Comparison of ENCODE assay signal across 20 cellular contexts in genomic region chr9:93496285-93496684, GRCh38. TPM values are rescaled to one million over a fixed set of nuclear protein-coding genes. Genes with fewer than 3 reads are reported as not detected.
A peak's percentile ranks its signal among the peaks of the same experiment; 100 is the strongest.
DNase-seq lines count a peak whose midpoint lies in the region; ATAC-seq, FAIRE-seq and TF ChIP-seq lines count a peak whose summit lies in the region.
"Had no signal": no experiment of that assay in that cellular context is flagged by ENCODE, and none has a peak within 500 bp of the region (broad histone marks: within the 10 kb centered on the region; RNA-seq: fewer than 3 reads in every experiment).

No MANE protein-coding gene starts in this region.

- H3K4me2 ChIP-seq in astrocyte (ENCODE audit: low read length) = no peak overlapping the region
- H3K4me2 ChIP-seq: KMS-11 had no signal

- WGBS in prostate gland = 75% methylated on average over 3 of the region's 3 CpGs

- TF ChIP-seq POLR2A in prostate gland (IDR thresholded peaks at IDR 0.05) = no peak

- peaks cover 48 to 51% of the 10 kb centered on the region in 2 donors for H3K4me1 Mint-ChIP-seq in natural killer cell
- peaks cover 43 to 45% of the 10 kb centered on the region in 2 donors for H3K4me1 Mint-ChIP-seq in natural killer cell treated with Interleukin-12 subunit alpha and Interleukin-12 subunit beta and Interleukin-15 and Interleukin-18, amount 100 ng/mL, for 72 hours (ENCODE audit: low read depth in 2 of 2)
- H3K4me1 Mint-ChIP-seq in astrocyte (ENCODE audit: low read depth, unreplicated experiment) = peaks cover 5% of the 10 kb centered on the region
- H3K4me1 Mint-ChIP-seq in stimulated activated effector memory CD8-positive, alpha-beta T cell treated with anti-CD3 and anti-CD28 coated beads, Interleukin-12 subunit alpha, Interleukin-12 subunit beta, amount 100 ng/mL, for 72 hours = peaks cover 50% of the 10 kb centered on the region

- in situ Hi-C loops in KBM-7 (cut with MboI; ENCODE audit: low pct_unique_long_range_greater_than_20kb, low sequenced_read_pairs) = no loop called here

- DNase-seq in natural killer cell = no peak
- no peak for DNase-seq in natural killer cell treated with Interleukin-12 subunit alpha and Interleukin-12 subunit beta and Interleukin-15 and Interleukin-18, amount 100 ng/mL, for 72 hours (ENCODE audit: low spot score)
- no peak for DNase-seq in astrocyte (ENCODE audit: low read depth)
- peak; percentile 29 to 65 for DNase-seq in foreskin keratinocyte
- DNase-seq in stimulated activated effector memory CD8-positive, alpha-beta T cell treated with anti-CD3 and anti-CD28 coated beads, Interleukin-12 subunit alpha, Interleukin-12 subunit beta, amount 100 ng/mL, for 72 hours (ENCODE audit: low spot score in 2 of 2) = no peak
- no peak for DNase-seq in KBM-7
- no peak for DNase-seq in prostate gland (ENCODE audit: low spot score)
- DNase-seq: COR-L47, DMS79, NCI-H1105, NCI-H146, NCI-H2029, NCI-H526, Peyer's patch had no signal

- intact Hi-C loops in natural killer cell (cut with micrococcal nuclease) (no loop called here), prostate gland (cut with DNase I) (no loop called here)

- H3K27ac ChIP-seq in astrocyte (ENCODE audit: low read depth, low read length) = no peak overlapping the region
- no peak overlapping the region for H3K27ac ChIP-seq in foreskin keratinocyte
- no peak overlapping the region for H3K27ac ChIP-seq in prostate gland
- H3K27ac ChIP-seq: KMS-11, Peyer's patch, SJSA1 had no signal

- H3K36me3 Mint-ChIP-seq in natural killer cell (no peaks in the 10 kb centered on the region), astrocyte (ENCODE audit: low read depth, unreplicated experiment) (peaks cover 34% of the 10 kb centered on the region)
- H3K36me3 Mint-ChIP-seq in natural killer cell treated with Interleukin-12 subunit alpha and Interleukin-12 subunit beta and Interleukin-15 and Interleukin-18, amount 100 ng/mL, for 72 hours = peaks cover 22% of the 10 kb centered on the region
- H3K36me3 Mint-ChIP-seq in stimulated activated effector memory CD8-positive, alpha-beta T cell treated with anti-CD3 and anti-CD28 coated beads, Interleukin-12 subunit alpha, Interleukin-12 subunit beta, amount 100 ng/mL, for 72 hours = peaks cover 71% of the 10 kb centered on the region

- peaks cover 81% of the 10 kb centered on the region for H3K79me2 ChIP-seq in astrocyte (ENCODE audit: insufficient read depth, low read length)

- H3K4me3 ChIP-seq in astrocyte (ENCODE audit: insufficient read depth, low read depth, low read length) (no peak overlapping the region), prostate gland (no peak overlapping the region)
- H3K4me3 ChIP-seq: HAP-1, Peyer's patch, SJSA1 had no signal

- no peaks in the 10 kb centered on the region for H3K9me3 ChIP-seq in astrocyte (ENCODE audit: insufficient read depth, low read depth, low read length)
- H3K9me3 ChIP-seq in prostate gland = no peaks in the 10 kb centered on the region
- H3K9me3 ChIP-seq: HAP-1, Peyer's patch, SJSA1 had no signal

- no peaks in the 10 kb centered on the region for H3K4me1 ChIP-seq in astrocyte (ENCODE audit: insufficient read depth, low read length)
- H3K4me1 ChIP-seq in foreskin keratinocyte = peaks cover 11% of the 10 kb centered on the region
- no peaks in the 10 kb centered on the region for H3K4me1 ChIP-seq in prostate gland (replicated peaks)
- H3K4me1 ChIP-seq: HAP-1 had no signal

- FAIRE-seq in astrocyte (lab: Jason Lieb, UNC) = no peak

- H3K9me3 Mint-ChIP-seq in natural killer cell (no peaks in the 10 kb centered on the region), astrocyte (ENCODE audit: unreplicated experiment) (no peaks in the 10 kb centered on the region)
- no peaks in the 10 kb centered on the region for H3K9me3 Mint-ChIP-seq in natural killer cell treated with Interleukin-12 subunit alpha and Interleukin-12 subunit beta and Interleukin-15 and Interleukin-18, amount 100 ng/mL, for 72 hours
- no peaks in the 10 kb centered on the region for H3K9me3 Mint-ChIP-seq in stimulated activated effector memory CD8-positive, alpha-beta T cell treated with anti-CD3 and anti-CD28 coated beads, Interleukin-12 subunit alpha, Interleukin-12 subunit beta, amount 100 ng/mL, for 72 hours
- H3K9me3 Mint-ChIP-seq: CD14-positive monocyte had no signal

- no peak overlapping the region for H3K9ac ChIP-seq in astrocyte (ENCODE audit: low read length)
- H3K9ac ChIP-seq: KMS-11 had no signal

- H3K4me3 Mint-ChIP-seq in natural killer cell = no peak overlapping the region
- no peak overlapping the region for H3K4me3 Mint-ChIP-seq in natural killer cell treated with Interleukin-12 subunit alpha and Interleukin-12 subunit beta and Interleukin-15 and Interleukin-18, amount 100 ng/mL, for 72 hours
- no peak overlapping the region for H3K4me3 Mint-ChIP-seq in astrocyte (ENCODE audit: unreplicated experiment)
- H3K4me3 Mint-ChIP-seq in stimulated activated effector memory CD8-positive, alpha-beta T cell treated with anti-CD3 and anti-CD28 coated beads, Interleukin-12 subunit alpha, Interleukin-12 subunit beta, amount 100 ng/mL, for 72 hours = no peak overlapping the region
- H3K4me3 Mint-ChIP-seq: B cell, CD14-positive monocyte had no signal

- H3K36me3 ChIP-seq in astrocyte (ENCODE audit: insufficient read depth, low read length) (peaks cover 41% of the 10 kb centered on the region), prostate gland (peaks cover 0 to 4% of the 10 kb centered on the region in 2 donors)

- H2AFZ ChIP-seq in astrocyte (ENCODE audit: low read depth, low read length) = no peak overlapping the region

- ATAC-seq in natural killer cell (no peak), foreskin keratinocyte (peak; percentile 71), GM19452 (IDR thresholded peaks at IDR 0.05; ENCODE audit: unreplicated experiment) (no peak)
- no peak for ATAC-seq in natural killer cell treated with Interleukin-12 subunit alpha and Interleukin-12 subunit beta and Interleukin-15 and Interleukin-18, amount 100 ng/mL, for 72 hours
- ATAC-seq in stimulated activated effector memory CD8-positive, alpha-beta T cell treated with anti-CD3 and anti-CD28 coated beads, Interleukin-12 subunit alpha, Interleukin-12 subunit beta, amount 100 ng/mL, for 72 hours = no peak

- H3K27me3 ChIP-seq in astrocyte (ENCODE audit: insufficient read depth, low read length) (no peaks in the 10 kb centered on the region), foreskin keratinocyte (no peaks in the 10 kb centered on the region), prostate gland (replicated peaks; ENCODE audit: insufficient read depth) (no peaks in the 10 kb centered on the region)
- H3K27me3 ChIP-seq: Peyer's patch, SJSA1 had no signal

- TF ChIP-seq CTCF in natural killer cell (IDR thresholded peaks at IDR 0.05) (no peak), astrocyte (IDR thresholded peaks at IDR 0.05; ENCODE audit: insufficient read depth, low read depth, low read length) (no peak), foreskin keratinocyte (conservative IDR thresholded peaks at IDR 0.05) (no peak), prostate gland (IDR thresholded peaks at IDR 0.05) (no peak)

- H3K27me3 Mint-ChIP-seq in natural killer cell (ENCODE audit: low read depth in 2 of 2) = no peaks in the 10 kb centered on the region
- no peaks in the 10 kb centered on the region for H3K27me3 Mint-ChIP-seq in natural killer cell treated with Interleukin-12 subunit alpha and Interleukin-12 subunit beta and Interleukin-15 and Interleukin-18, amount 100 ng/mL, for 72 hours
- H3K27me3 Mint-ChIP-seq in astrocyte (ENCODE audit: low read depth, unreplicated experiment) = no peaks in the 10 kb centered on the region
- H3K27me3 Mint-ChIP-seq: B cell had no signal

- H3K27ac Mint-ChIP-seq in natural killer cell = peak overlapping the region; percentile 34 to 53
- H3K27ac Mint-ChIP-seq in natural killer cell treated with Interleukin-12 subunit alpha and Interleukin-12 subunit beta and Interleukin-15 and Interleukin-18, amount 100 ng/mL, for 72 hours = peak overlapping the region in 1 of 2 donors; percentile 10
- peak overlapping the region; percentile 14 for H3K27ac Mint-ChIP-seq in astrocyte (ENCODE audit: unreplicated experiment)
- peak overlapping the region; percentile 53 for H3K27ac Mint-ChIP-seq in stimulated activated effector memory CD8-positive, alpha-beta T cell treated with anti-CD3 and anti-CD28 coated beads, Interleukin-12 subunit alpha, Interleukin-12 subunit beta, amount 100 ng/mL, for 72 hours
- H3K27ac Mint-ChIP-seq: B cell had no signal

- H4K20me1 ChIP-seq in astrocyte (ENCODE audit: insufficient read depth, low read length) = peaks cover 66% of the 10 kb centered on the region

RNA-seq across cellular contexts. Expression of gene FAM120AOS, which starts 42.9 kb away (rescaled TPM):
- 10 to 100 TPM; 36.7 to 49.7 (median 45.3) TPM for total RNA-seq in natural killer cell
- total RNA-seq in natural killer cell treated with Interleukin-12 subunit alpha and Interleukin-12 subunit beta and Interleukin-15 and Interleukin-18, amount 100 ng/mL, for 72 hours = 10 to 100 TPM; 28.6 to 36.0 TPM
- total RNA-seq in astrocyte = 29.6 and 29.7 TPM in 2 replicates
- 21.4 and 22.7 TPM in 2 replicates for total RNA-seq in foreskin keratinocyte
- 17.2 and 18.8 TPM in 2 replicates for polyA plus RNA-seq in foreskin keratinocyte
- total RNA-seq in prostate gland = 10 to 100 TPM; 60.7 to 83.8 TPM

RNA-seq across cellular contexts. Expression of gene FAM120A, which starts 44.8 kb away (rescaled TPM):
- total RNA-seq in natural killer cell = 10 to 100 TPM; 87.7 to 96.1 (median 91.5) TPM
- total RNA-seq in natural killer cell treated with Interleukin-12 subunit alpha and Interleukin-12 subunit beta and Interleukin-15 and Interleukin-18, amount 100 ng/mL, for 72 hours = 100 to 1,000 TPM; 138 to 154 TPM
- total RNA-seq in astrocyte = 57.7 and 61.7 TPM in 2 replicates
- 110 and 122 TPM in 2 replicates for total RNA-seq in foreskin keratinocyte
- polyA plus RNA-seq in foreskin keratinocyte = 34.5 and 41.6 TPM in 2 replicates
- 10 to 100 TPM; 86.3 to 90.6 TPM for total RNA-seq in prostate gland

Comparison
In these comparisons a context has a peak if more than half of its experiments do, and no peak if none do; other contexts are left out.
1. DNase-seq: peak in foreskin keratinocyte (2 of 2); none in natural killer cell (single experiment), natural killer cell treated with Interleukin-12 subunit alpha and Interleukin-12 subunit beta and Interleukin-15 and Interleukin-18, amount 100 ng/mL, for 72 hours (single experiment), astrocyte (single experiment), stimulated activated effector memory CD8-positive, alpha-beta T cell treated with anti-CD3 and anti-CD28 coated beads, Interleukin-12 subunit alpha, Interleukin-12 subunit beta, amount 100 ng/mL, for 72 hours (0 of 2), KBM-7 (single experiment) and prostate gland (single experiment).